Comparison of ENCODE assay signal across 8 cellular contexts in genomic region chr16:70014915-70015314, GRCh38.
DNase-seq lines count a peak whose midpoint lies in the region; ATAC-seq, FAIRE-seq and TF ChIP-seq lines count a peak whose summit lies in the region.
"Not testable (repeated sequence)": the region's sequence is repeated elsewhere in the genome, so short reads cannot be mapped to it uniquely, and the experiment has no call there.

No MANE protein-coding gene starts in this region.

- POLR2A ChIA-PET in PC-3 (lab: Charles Lee; ENCODE audit: unreplicated experiment) = not testable (repeated sequence)

- not testable (repeated sequence) for H3F3A ChIP-seq in PC-3 (ENCODE audit: low read length, unreplicated experiment)

- H3K4me1 ChIP-seq in PC-3 (ENCODE audit: insufficient read depth, low read length); adipocyte (ENCODE audit: control insufficient read depth, insufficient read depth, low read length); foreskin keratinocyte; lung (ENCODE audit: control insufficient read depth in 2 of 2, insufficient read depth in 2 of 2, low read length in 2 of 2): not testable (repeated sequence)

- not testable (repeated sequence) for H4K20me1 ChIP-seq in PC-3 (ENCODE audit: low read length)

- peak; percentile 7 for DNase-seq in AG08395 (ENCODE audit: low spot score)
- peak; percentile 1 for DNase-seq in HCEC 1CT
- peak; percentile 1 for DNase-seq in PC-3
- DNase-seq in adipocyte (ENCODE audit: low read depth) = peak; percentile 4
- DNase-seq in dermis blood vessel endothelial cell = peak; percentile 56
- DNase-seq in foreskin keratinocyte; lung (ENCODE audit: low spot score): not testable (repeated sequence)
- DNase-seq in urothelium cell line (ENCODE audit: low spot score) = peak; percentile 7

- not testable (repeated sequence) for H3K4me3 ChIP-seq in PC-3 (ENCODE audit: low read length); adipocyte (ENCODE audit: low read length); lung

- not testable (repeated sequence) for FAIRE-seq in urothelium cell line (lab: Jason Lieb, UNC)

- H3K36me3 ChIP-seq in PC-3 (ENCODE audit: low read depth, low read length) = not testable (repeated sequence)
- H3K36me3 ChIP-seq in adipocyte (ENCODE audit: control insufficient read depth, insufficient read depth, low read length, severe bottlenecking) = peaks cover 24% of the 10 kb centered on the region
- peaks cover 6 to 24% of the 10 kb centered on the region in 2 donors for H3K36me3 ChIP-seq in lung (ENCODE audit: control insufficient read depth in 2 of 2, insufficient read depth in 2 of 2, low read length in 2 of 2)

- BruUV-seq in PC-3 (replicated peaks; lab: Mats Ljungman, UMichigan) = not testable (repeated sequence)

- H3K27ac ChIP-seq in PC-3 (ENCODE audit: low read length); foreskin keratinocyte; lung (ENCODE audit: low read depth in 1 of 2, low read length in 1 of 2): not testable (repeated sequence)

- not testable (repeated sequence) for H3K9ac ChIP-seq in PC-3 (ENCODE audit: low read length); adipocyte (ENCODE audit: low read length)

- not testable (repeated sequence) for H3K9me2 ChIP-seq in PC-3 (replicated peaks; ENCODE audit: low read length)

- H3K27me3 ChIP-seq in PC-3 (ENCODE audit: low read length); adipocyte (replicated peaks; ENCODE audit: control insufficient read depth, insufficient read depth, low read length); foreskin keratinocyte; lung (ENCODE audit: control insufficient read depth, insufficient read depth): not testable (repeated sequence)

- CTCF ChIA-PET in PC-3 (lab: Charles Lee) = not testable (repeated sequence)

- not testable (repeated sequence) for H3K4me2 ChIP-seq in PC-3 (ENCODE audit: low read length)

- H3K79me2 ChIP-seq in PC-3 (ENCODE audit: low read length) = not testable (repeated sequence)

- ATAC-seq in PC-3 (peak; percentile 91), foreskin keratinocyte (peak; percentile 13), lung (ENCODE audit: insufficient read depth, low FRiP score) (peak; percentile 62)

- not testable (repeated sequence) for TF ChIP-seq CTCF in PC-3 (conservative IDR thresholded peaks at IDR 0.05; ENCODE audit: low read depth, low read length); foreskin keratinocyte (conservative IDR thresholded peaks at IDR 0.05); lung (IDR thresholded peaks at IDR 0.05; ENCODE audit: control extremely low read depth, extremely low read depth)

- H2AFZ ChIP-seq in PC-3 (ENCODE audit: low read length) = not testable (repeated sequence)

- WGBS in lung, 2 donors = 90 to 95% methylated on average over 6 of the region's 6 CpGs

- H3K9me3 ChIP-seq in PC-3 (ENCODE audit: low read length); adipocyte (ENCODE audit: control insufficient read depth, low read length); lung (ENCODE audit: control insufficient read depth in 2 of 2, insufficient read depth in 1 of 2, low read length in 1 of 2): not testable (repeated sequence)

- intact Hi-C loops in PC-3 (cut with micrococcal nuclease) = not testable (repeated sequence)

Comparison
In these comparisons a context has a peak if more than half of its experiments do, and no peak if none do; other contexts are left out.
1. ATAC-seq: peak in every context shown above with its lines; median percentile 91 in PC-3; 62 in lung; 13 in foreskin keratinocyte.